Comparison of ENCODE assay signal across 19 cellular contexts in genomic region chr7:117771756-117772155, GRCh38.
DNase-seq lines count a peak whose midpoint lies in the region; ATAC-seq, FAIRE-seq and TF ChIP-seq lines count a peak whose summit lies in the region.
"Had no signal": no experiment of that assay in that cellular context is flagged by ENCODE, and none has a peak within 500 bp of the region (broad histone marks: within the 10 kb centered on the region; RNA-seq: fewer than 3 reads in every experiment).

No MANE protein-coding gene starts in this region.

- no peaks in the 10 kb centered on the region for H4K20me1 ChIP-seq in HepG2 (ENCODE audit: insufficient read depth, low read length)

- intact Hi-C loops in dendritic cell treated with granulocyte-macrophage colony-stimulating factor and Interleukin-4, amounts not matched to agents 40 ng/mL and 50 ng/mL, for 4 days (cut with micrococcal nuclease) = loop anchor here (2.0 to 10.0 kb wide), 2 partner anchors 19 to 63 kb away; no protein-coding TSS in a partner anchor
- intact Hi-C loops in HepG2 (cut with micrococcal nuclease; ENCODE audit: unreplicated experiment) = no loop called here

- H3K4me3 ChIP-seq in HepG2 (replicated peaks in 1 of 3; ENCODE audit: insufficient read depth in 1 of 3, low read depth in 2 of 3, low read length in 3 of 3) = no peak overlapping the region
- H3K4me3 ChIP-seq: MG63, SJCRH30 had no signal

- TF ChIP-seq EP300 in HepG2 (IDR thresholded peaks at IDR 0.05; ENCODE audit: low read depth in 2 of 2, low read length in 2 of 2) (no peak), HepG2 (CRISPR knock-in tag; IDR thresholded peaks at IDR 0.05; ENCODE audit: borderline replicate concordance) (no peak)

- H3K4me3 Mint-ChIP-seq in dendritic cell treated with granulocyte-macrophage colony-stimulating factor and Interleukin-4, amounts not matched to agents 40 ng/mL and 50 ng/mL, for 4 days = no peak overlapping the region
- no peak overlapping the region for H3K4me3 Mint-ChIP-seq in activated CD4-positive, alpha-beta memory T cell treated with anti-CD3 and anti-CD28 coated beads, Interleukin-2, amount 10 ng/mL, durations not matched to agents 7 days and 5 days
- H3K4me3 Mint-ChIP-seq: CD4-positive, CD25-positive, alpha-beta regulatory T cell had no signal

- peak overlapping the region; percentile 91 for H3K27ac Mint-ChIP-seq in dendritic cell treated with granulocyte-macrophage colony-stimulating factor and Interleukin-4, amounts not matched to agents 40 ng/mL and 50 ng/mL, for 4 days
- H3K27ac Mint-ChIP-seq in activated CD4-positive, alpha-beta memory T cell treated with anti-CD3 and anti-CD28 coated beads, Interleukin-2, amount 10 ng/mL, durations not matched to agents 7 days and 5 days = no peak overlapping the region
- H3K27ac Mint-ChIP-seq: CD4-positive, CD25-positive, alpha-beta regulatory T cell had no signal

- POLR2A ChIA-PET in HepG2 (lab: Yijun Ruan, JAX) = no interaction called here
- POLR2A ChIA-PET in activated CD4-positive, alpha-beta memory T cell treated with anti-CD3 and anti-CD28 coated beads, Interleukin-2, amount 10 ng/mL, durations not matched to agents 7 days and 5 days (lab: Charles Lee) = no interaction called here

- no peak overlapping the region for H3K27ac ChIP-seq in HepG2 (ENCODE audit: extremely low read length, insufficient read depth, low read length)
- H3K27ac ChIP-seq in substantia nigra (ENCODE audit: low read depth, low read length, poor library complexity, severe bottlenecking) = peak overlapping the region; percentile 1
- H3K27ac ChIP-seq: SJCRH30 had no signal

- in situ Hi-C loops in HepG2 (cut with HindIII; ENCODE audit: extremely low pct_ligation_motif_present, low pct_unique_long_range_greater_than_20kb) = no loop called here

- no peaks in the 10 kb centered on the region for H3K79me2 ChIP-seq in HepG2 (ENCODE audit: insufficient read depth, low read length)

- FAIRE-seq in HTR-8/SVneo (lab: Jason Lieb, UNC) (peak; percentile 4), HepG2 (lab: Jason Lieb, UNC) (no peak)
- FAIRE-seq: H54, RCC 7860 had no signal

- no peaks in the 10 kb centered on the region for H3K9me3 ChIP-seq in HepG2 (ENCODE audit: low read length)
- H3K9me3 ChIP-seq: MG63, SJCRH30 had no signal

- peaks cover 67% of the 10 kb centered on the region for H3K4me1 Mint-ChIP-seq in dendritic cell treated with granulocyte-macrophage colony-stimulating factor and Interleukin-4, amounts not matched to agents 40 ng/mL and 50 ng/mL, for 4 days (ENCODE audit: low read depth)
- H3K4me1 Mint-ChIP-seq in activated CD4-positive, alpha-beta memory T cell treated with anti-CD3 and anti-CD28 coated beads, Interleukin-2, amount 10 ng/mL, durations not matched to agents 7 days and 5 days = no peaks in the 10 kb centered on the region

- no peak for TF ChIP-seq POLR2A in HepG2 (IDR thresholded peaks at IDR 0.05; ENCODE audit: insufficient read depth in 1 of 2, low read depth in 2 of 2, low read length in 2 of 2)

- peak; percentile 51; the same call in 2 of the 3 replicates for ATAC-seq in HepG2

- H3K36me3 ChIP-seq in HepG2 (replicated peaks in 1 of 2; ENCODE audit: control insufficient read depth in 1 of 2, insufficient read depth in 2 of 2, low read length in 2 of 2) = no peaks in the 10 kb centered on the region
- H3K36me3 ChIP-seq: MG63, SJCRH30 had no signal

- no peak overlapping the region for H3K4me2 ChIP-seq in HepG2 (ENCODE audit: low read depth, low read length)

- no peaks in the 10 kb centered on the region; a peak in 1 of 5 replicates for H3K27me3 ChIP-seq in HepG2 (ENCODE audit: control insufficient read depth in 1 of 2, insufficient read depth in 2 of 2, low read length in 2 of 2)
- H3K27me3 ChIP-seq: MG63, SJCRH30 had no signal

- CTCF ChIA-PET in HepG2 (lab: Yijun Ruan, JAX; ENCODE audit: low intra/inter-chr PET ratio, low total read pairs) = no interaction called here
- CTCF ChIA-PET in activated CD4-positive, alpha-beta memory T cell treated with anti-CD3 and anti-CD28 coated beads, Interleukin-2, amount 10 ng/mL, durations not matched to agents 7 days and 5 days (lab: Charles Lee) = no interaction called here

- H3K9me3 Mint-ChIP-seq in dendritic cell treated with granulocyte-macrophage colony-stimulating factor and Interleukin-4, amounts not matched to agents 40 ng/mL and 50 ng/mL, for 4 days = peaks cover 7% of the 10 kb centered on the region
- H3K9me3 Mint-ChIP-seq in activated CD4-positive, alpha-beta memory T cell treated with anti-CD3 and anti-CD28 coated beads, Interleukin-2, amount 10 ng/mL, durations not matched to agents 7 days and 5 days = no peaks in the 10 kb centered on the region

- no peaks in the 10 kb centered on the region for H3K27me3 Mint-ChIP-seq in dendritic cell treated with granulocyte-macrophage colony-stimulating factor and Interleukin-4, amounts not matched to agents 40 ng/mL and 50 ng/mL, for 4 days
- H3K27me3 Mint-ChIP-seq in activated CD4-positive, alpha-beta memory T cell treated with anti-CD3 and anti-CD28 coated beads, Interleukin-2, amount 10 ng/mL, durations not matched to agents 7 days and 5 days = no peaks in the 10 kb centered on the region

- BruUV-seq in HepG2 (replicated peaks; lab: Mats Ljungman, UMichigan) = no TSS peak

- no peak overlapping the region for H3K9ac ChIP-seq in HepG2 (ENCODE audit: insufficient read depth, low read depth, low read length)

- H2AFZ ChIP-seq in HepG2 (ENCODE audit: low read length) = no peak overlapping the region

- H3K4me1 ChIP-seq in HepG2 (ENCODE audit: insufficient read depth, low read length) = no peaks in the 10 kb centered on the region
- H3K4me1 ChIP-seq: SJCRH30 had no signal

- no peak for TF ChIP-seq CTCF in HepG2 (CRISPR knock-in tag; IDR thresholded peaks at IDR 0.05)

- DNase-seq in HTR-8/SVneo (ENCODE audit: insufficient read length, low spot score) (no peak), HepG2 (ENCODE audit: low spot score) (no peak), substantia nigra (lab: John Stamatoyannopoulos, UW) (peak in 1 of 49 donors; percentile 11), NCI-H1694 treated with DMSO at 0.1 percent for 48 hours (lab: John Stamatoyannopoulos, UW) (no peak), NCI-H510A treated with DMSO at 0.1 percent for 48 hours (lab: John Stamatoyannopoulos, UW) (no peak)
- DNase-seq in activated CD4-positive, alpha-beta memory T cell treated with anti-CD3 and anti-CD28 coated beads, Interleukin-2, amount 10 ng/mL, durations not matched to agents 7 days and 5 days = no peak
- DNase-seq: CD4-positive, CD25-positive, alpha-beta regulatory T cell; COR-L47; DND-41; MG63; NCI-H1436 treated with DMSO at 0.1 percent for 48 hours; NCI-H2029; NCI-H226; NCI-H524; NCI-H82; SJCRH30 had no signal

- WGBS in HepG2 (ENCODE audit: low lambda C conversion rate) = 1% methylated on average over 4 of the region's 4 CpGs

- peaks cover 83% of the 10 kb centered on the region for H3K36me3 Mint-ChIP-seq in dendritic cell treated with granulocyte-macrophage colony-stimulating factor and Interleukin-4, amounts not matched to agents 40 ng/mL and 50 ng/mL, for 4 days (ENCODE audit: low read depth)
- no peaks in the 10 kb centered on the region for H3K36me3 Mint-ChIP-seq in activated CD4-positive, alpha-beta memory T cell treated with anti-CD3 and anti-CD28 coated beads, Interleukin-2, amount 10 ng/mL, durations not matched to agents 7 days and 5 days (ENCODE audit: low read depth)
- H3K36me3 Mint-ChIP-seq: CD4-positive, CD25-positive, alpha-beta regulatory T cell had no signal

- TF ChIP-seq RAD21 in HepG2 (CRISPR knock-in tag; IDR thresholded peaks at IDR 0.05) = no peak

TF ChIP-seq in HepG2, 621 proteins besides CTCF, POLR2A, EP300 and RAD21:
- TF ChIP-seq ZNF709 (CRISPR knock-in tag; IDR thresholded peaks at IDR 0.05) = no peak
- TF ChIP-seq MNT (IDR thresholded peaks at IDR 0.05) = 0 out of 2 replicates have a peak, but pooled peaks have one; percentile 5
- TF ChIP-seq RXRB (CRISPR knock-in tag; IDR thresholded peaks at IDR 0.05; ENCODE audit: borderline replicate concordance) = 0 out of 2 replicates have a peak, but pooled peaks have one; percentile 14
